ENCODE assay signal across 33 cellular contexts in the genomic region with DNA sequence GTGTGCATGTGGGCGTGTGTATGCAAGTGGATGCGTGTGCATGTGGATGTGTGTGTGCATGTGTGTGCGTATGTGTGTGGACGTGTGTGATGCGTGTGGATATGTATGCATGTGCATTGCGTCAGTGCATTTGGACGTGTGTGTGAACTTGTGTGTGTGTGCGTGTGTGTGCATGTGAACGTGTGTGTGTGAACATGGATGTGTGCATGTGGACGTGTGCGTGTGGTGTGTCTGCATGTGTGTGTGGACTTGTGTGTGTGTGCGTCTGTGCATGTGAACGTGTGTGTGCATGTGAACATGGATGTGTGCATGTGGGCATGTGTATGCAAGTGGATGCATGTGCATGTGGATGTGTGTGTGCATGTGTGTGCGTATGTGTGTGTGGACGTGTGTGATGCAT. TPM values are rescaled to one million over a fixed set of nuclear protein-coding genes. Genes with fewer than 3 reads are reported as not detected.
DNase-seq lines count a peak whose midpoint lies in the region; ATAC-seq, FAIRE-seq and TF ChIP-seq lines count a peak whose summit lies in the region.
"Had no signal": no experiment of that assay in that cellular context is flagged by ENCODE, and none has a peak within 500 bp of the region (broad histone marks: within the 10 kb centered on the region; RNA-seq: fewer than 3 reads in every experiment).

No MANE protein-coding gene starts in this region.

- CTCF ChIA-PET in OCI-LY7 (lab: Charles Lee; ENCODE audit: unreplicated experiment), result no interaction called here

- no peak for TF ChIP-seq EP300 in gastroesophageal sphincter (IDR thresholded peaks at IDR 0.05)

- H3K4me2 ChIP-seq in OCI-LY7 (ENCODE audit: low read length), result no peak overlapping the region
- H3K4me2 ChIP-seq: hepatocyte, SK-N-SH had no signal

- TF ChIP-seq CTCF in chondrocyte (IDR thresholded peaks at IDR 0.05) (no peak), nephron progenitor cell (IDR thresholded peaks at IDR 0.05) (no peak), OCI-LY7 (conservative IDR thresholded peaks at IDR 0.05; ENCODE audit: low read length) (no peak), gastroesophageal sphincter (IDR thresholded peaks at IDR 0.05) (no peak)

- FAIRE-seq in HTR-8/SVneo (lab: Jason Lieb, UNC), result peak; percentile 99
- FAIRE-seq: A204.1, H54 had no signal

- H4K20me1 ChIP-seq in OCI-LY7 (ENCODE audit: insufficient read depth, low read length), result no peaks in the 10 kb centered on the region

- POLR2A ChIA-PET in OCI-LY7 (lab: Charles Lee), result no interaction called here

- H3K27me3 ChIP-seq in gastroesophageal sphincter, result peaks cover 87% of the 10 kb centered on the region
- H3K27me3 ChIP-seq: MG63 had no signal

- intact Hi-C loops in OCI-LY7 (cut with micrococcal nuclease; ENCODE audit: unreplicated experiment), result no loop called here

- no peaks in the 10 kb centered on the region for H3K9me3 Mint-ChIP-seq in activated naive CD4-positive, alpha-beta T cell treated with anti-CD3 and anti-CD28 coated beads, Interleukin-2, amount 50 U/mL, for 24 hours
- no peaks in the 10 kb centered on the region for H3K9me3 Mint-ChIP-seq in chondrocyte (ENCODE audit: low read depth)
- H3K9me3 Mint-ChIP-seq in nephron progenitor cell, result peaks cover 8% of the 10 kb centered on the region

- H2AFZ ChIP-seq in OCI-LY7 (ENCODE audit: low read length), result no peak overlapping the region
- H2AFZ ChIP-seq: hepatocyte, parathyroid adenoma had no signal

- ATAC-seq in gastroesophageal sphincter, result no peak
- ATAC-seq: activated CD4-positive, alpha-beta T cell treated with anti-CD3 and anti-CD28 coated beads for 36 hours; stimulated activated memory B cell treated with anti-CD40 and anti-IgM and Interleukin-4, amounts not matched to agents 10 μg/mL and 1 μg/mL and 100 μg/mL, for 72 hours had no signal

- peak overlapping the region; percentile 30 for H3K27ac Mint-ChIP-seq in activated naive CD4-positive, alpha-beta T cell treated with anti-CD3 and anti-CD28 coated beads, Interleukin-2, amount 50 U/mL, for 24 hours
- no peak overlapping the region for H3K27ac Mint-ChIP-seq in chondrocyte (ENCODE audit: unreplicated experiment)
- H3K27ac Mint-ChIP-seq in nephron progenitor cell, result peak overlapping the region; percentile 64
- H3K27ac Mint-ChIP-seq: activated CD4-positive, alpha-beta T cell treated with anti-CD3 and anti-CD28 coated beads for 36 hours; T-helper 2 cell treated with Interferon-gamma antibody and Interleukin-4, amounts not matched to agents 5 μg/mL and 100 μg/mL, for 36 hours had no signal

- H3K4me3 ChIP-seq in OCI-LY7 (ENCODE audit: low read depth, low read length, poor library complexity, severe bottlenecking) (no peak overlapping the region), gastroesophageal sphincter (no peak overlapping the region)
- H3K4me3 ChIP-seq: esophagus muscularis mucosa, hepatocyte, lung, MG63, skin epidermis, uterus had no signal

- no peaks in the 10 kb centered on the region for H3K9me3 ChIP-seq in OCI-LY7 (ENCODE audit: low read length)
- peaks cover 0 to 5% (median 0%) of the 10 kb centered on the region in 3 donors for H3K9me3 ChIP-seq in gastroesophageal sphincter
- H3K9me3 ChIP-seq: SK-N-SH, uterus had no signal

- peaks cover 14% of the 10 kb centered on the region for H3K4me1 Mint-ChIP-seq in activated naive CD4-positive, alpha-beta T cell treated with anti-CD3 and anti-CD28 coated beads, Interleukin-2, amount 50 U/mL, for 24 hours
- H3K4me1 Mint-ChIP-seq in chondrocyte (ENCODE audit: low read depth), result peaks cover 13% of the 10 kb centered on the region
- H3K4me1 Mint-ChIP-seq in nephron progenitor cell, result peaks cover 48% of the 10 kb centered on the region

- no peaks in the 10 kb centered on the region for H3K79me2 ChIP-seq in OCI-LY7 (ENCODE audit: insufficient read depth, low read depth, low read length)
- H3K79me2 ChIP-seq: hepatocyte, parathyroid adenoma had no signal

- H3K36me3 Mint-ChIP-seq in activated naive CD4-positive, alpha-beta T cell treated with anti-CD3 and anti-CD28 coated beads, Interleukin-2, amount 50 U/mL, for 24 hours, result no peaks in the 10 kb centered on the region
- peaks cover 1% of the 10 kb centered on the region for H3K36me3 Mint-ChIP-seq in chondrocyte (ENCODE audit: low read depth)
- H3K36me3 Mint-ChIP-seq in nephron progenitor cell (ENCODE audit: low read depth), result no peaks in the 10 kb centered on the region
- H3K36me3 Mint-ChIP-seq: stimulated activated memory B cell treated with anti-CD40 and anti-IgM and Interleukin-4, amounts not matched to agents 10 μg/mL and 1 μg/mL and 100 μg/mL, for 72 hours had no signal

- H3K27ac ChIP-seq in OCI-LY7 (ENCODE audit: low read depth, low read length, poor library complexity, severe bottlenecking), result no peak overlapping the region
- H3K27ac ChIP-seq in gastroesophageal sphincter, result no peak overlapping the region
- H3K27ac ChIP-seq: esophagus muscularis mucosa, hepatocyte, parathyroid adenoma, skin epidermis, uterus had no signal

- H3K27me3 Mint-ChIP-seq in activated naive CD4-positive, alpha-beta T cell treated with anti-CD3 and anti-CD28 coated beads, Interleukin-2, amount 50 U/mL, for 24 hours, result no peaks in the 10 kb centered on the region
- H3K27me3 Mint-ChIP-seq in chondrocyte (ENCODE audit: low read depth) (peaks cover 13% of the 10 kb centered on the region), nephron progenitor cell (ENCODE audit: low read depth, poor library complexity) (peaks cover 15% of the 10 kb centered on the region)
- H3K27me3 Mint-ChIP-seq: activated CD4-positive, alpha-beta T cell treated with anti-CD3 and anti-CD28 coated beads for 36 hours; stimulated activated memory B cell treated with anti-CD40 and anti-IgM and Interleukin-4, amounts not matched to agents 10 μg/mL and 1 μg/mL and 100 μg/mL, for 72 hours had no signal

- no peaks in the 10 kb centered on the region for H3K4me1 ChIP-seq in OCI-LY7 (ENCODE audit: insufficient read depth, low read length, poor library complexity, severe bottlenecking)
- H3K4me1 ChIP-seq in gastroesophageal sphincter, result peaks cover 0 to 4% (median 0%) of the 10 kb centered on the region in 3 donors
- H3K4me1 ChIP-seq: parathyroid adenoma, uterus had no signal

- H3K36me3 ChIP-seq in OCI-LY7 (ENCODE audit: insufficient read depth, low read length) (no peaks in the 10 kb centered on the region), gastroesophageal sphincter (no peaks in the 10 kb centered on the region)
- H3K36me3 ChIP-seq: esophagus muscularis mucosa, MG63, uterus had no signal

- H3K9me2 ChIP-seq in OCI-LY7 (ENCODE audit: insufficient read depth, low read length), result no peaks in the 10 kb centered on the region
- H3K9me2 ChIP-seq: SK-N-SH had no signal

- no peak for TF ChIP-seq POLR2A in gastroesophageal sphincter (IDR thresholded peaks at IDR 0.05)

- no TSS peak for BruUV-seq in OCI-LY7 (replicated peaks; lab: Mats Ljungman, UMichigan)

- no peak for DNase-seq in activated naive CD4-positive, alpha-beta T cell (lab: John Stamatoyannopoulos, UW)
- no peak for DNase-seq in HTR-8/SVneo (ENCODE audit: insufficient read length, low spot score)
- DNase-seq in chondrocyte (ENCODE audit: low spot score), result peak; percentile 34
- DNase-seq in nephron progenitor cell, result no peak
- DNase-seq in OCI-LY7 (ENCODE audit: low spot score), result no peak
- DNase-seq in effector CD4-positive, alpha-beta T cell, result no peak
- DNase-seq: activated CD4-positive, alpha-beta T cell treated with anti-CD3 and anti-CD28 coated beads for 36 hours; activated effector memory CD4-positive, alpha-beta T cell treated with Interleukin-2 at 50 U/mL for 16 hours; activated T-cell treated with anti-CD3 and anti-CD28 coated beads, Interleukin-2, amount 50 U/mL, for 1 hour; central memory CD4-positive, alpha-beta T cell; dermis blood vessel endothelial cell; foreskin melanocyte; KG1; MG63; NCI-H1105 treated with DMSO at 0.1 percent for 48 hours; NCI-H1930; NCI-H2171 treated with DMSO at 0.1 percent for 48 hours; NCI-H510A; retina; SK-N-SH; uterus had no signal

- no peak overlapping the region for H3K4me3 Mint-ChIP-seq in activated naive CD4-positive, alpha-beta T cell treated with anti-CD3 and anti-CD28 coated beads, Interleukin-2, amount 50 U/mL, for 24 hours
- H3K4me3 Mint-ChIP-seq in chondrocyte (ENCODE audit: unreplicated experiment) (no peak overlapping the region), nephron progenitor cell (peak overlapping the region; percentile 24)
- H3K4me3 Mint-ChIP-seq: activated CD4-positive, alpha-beta T cell treated with anti-CD3 and anti-CD28 coated beads for 36 hours; neural crest cell; stimulated activated memory B cell treated with anti-CD40 and anti-IgM and Interleukin-4, amounts not matched to agents 10 μg/mL and 1 μg/mL and 100 μg/mL, for 72 hours; T-helper 2 cell treated with Interferon-gamma antibody and Interleukin-4, amounts not matched to agents 5 μg/mL and 100 μg/mL, for 36 hours had no signal

- WGBS in gastroesophageal sphincter (ENCODE audit: low coverage in 1 of 2), 2 donors, result 82 to 93% methylated on average over 13 to 15 of the region's 15 CpGs

RNA-seq across cellular contexts. Expression of gene FBRSL1, which starts 34.4 kb away (rescaled TPM):
- 35.3 to 41.6 TPM (median 41.1 TPM) in 3 replicates for total RNA-seq in chondrocyte
- 8.0 and 24.6 TPM in 2 replicates for total RNA-seq in OCI-LY7 (2014; rRNA removed; shearing (Covaris generic))
- 83.5 and 87.8 TPM in 2 replicates for total RNA-seq in OCI-LY7 (2022)
- total RNA-seq in gastroesophageal sphincter, result 10 to 100 TPM in 2 of 4 donors, 1 to 10 TPM in 2; 8.5 to 24.7 (median 15.5) TPM
